Comparison of ENCODE assay signal across 11 cellular contexts in the genomic region with DNA sequence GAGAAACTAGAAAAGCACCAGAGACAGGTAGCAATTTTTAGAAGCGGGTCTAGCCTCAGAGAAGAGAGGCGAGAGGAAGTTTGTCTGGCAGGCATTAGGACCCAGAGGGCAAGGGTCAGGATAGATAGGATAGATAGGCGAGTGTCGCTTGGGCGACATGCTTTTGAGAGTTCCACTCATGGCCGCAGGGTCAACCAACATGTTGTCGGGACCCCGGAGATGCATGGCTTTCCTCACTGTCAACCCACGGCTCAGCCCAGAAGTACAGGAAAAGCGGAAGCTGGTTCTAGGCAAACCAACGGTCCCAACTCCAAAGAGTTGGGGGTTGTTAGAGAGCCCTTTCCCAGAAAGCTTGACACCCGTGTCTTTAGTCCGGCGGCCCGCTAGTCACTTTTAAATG. TPM values are rescaled to one million over a fixed set of nuclear protein-coding genes. Genes with fewer than 3 reads are reported as not detected.
"Had no signal": no experiment of that assay in that cellular context is flagged by ENCODE, and none has a peak within 500 bp of the region (broad histone marks: within the 10 kb centered on the region; RNA-seq: fewer than 3 reads in every experiment).

No MANE protein-coding gene starts in this region.

RNA-seq across cellular contexts. Expression of gene TNN, which starts 38.9 kb away (rescaled TPM):
- total RNA-seq: activated naive CD4-positive, alpha-beta T cell treated with anti-CD3 and anti-CD28 coated beads for 36 hours; activated naive CD4-positive, alpha-beta T cell treated with anti-CD3 and anti-CD28 coated beads, Interleukin-2, amount 50 U/mL, for 72 hours; activated naive CD8-positive, alpha-beta T cell treated with anti-CD3 and anti-CD28 coated beads, Interleukin-2, amount 10 ng/mL, durations not matched to agents 7 days and 5 days; activated T-cell treated with anti-CD3 and anti-CD28 coated beads, Interleukin-2, amount 50 U/mL, for 4 hours; activated T-cell treated with anti-CD3 and anti-CD28 coated beads, Interleukin-2, amount 50 U/mL, for 72 hours; activated T-helper 1 cell treated with anti-CD3 and anti-CD28 coated beads, Interleukin-12 subunit alpha, Interleukin-12 subunit beta, Interleukin-2, Interleukin-4 antibody, amounts not matched to agents 30 ng/mL and 10 ng/mL and 1 ng/mL, durations not matched to agents 14 hours and 24 hours and 36 hours; activated T-helper 17 cell treated with anti-CD3 and anti-CD28 coated beads, Interleukin-2, amount 50 U/mL, for 72 hours; activated T-helper 2 cell treated with anti-CD3 and anti-CD28 coated beads, Interferon-gamma antibody, Interleukin-2, Interleukin-4, amounts not matched to agents 10 μg/mL and 5 μg/mL and 100 μg/mL, durations not matched to agents 14 hours and 24 hours and 36 hours; bronchial epithelial cell; cardiac muscle cell; cardiac septum had no signal
- polyA plus RNA-seq: cardiac muscle cell had no signal
